Comparison of ENCODE assay signal across 26 cellular contexts in the genomic region with DNA sequence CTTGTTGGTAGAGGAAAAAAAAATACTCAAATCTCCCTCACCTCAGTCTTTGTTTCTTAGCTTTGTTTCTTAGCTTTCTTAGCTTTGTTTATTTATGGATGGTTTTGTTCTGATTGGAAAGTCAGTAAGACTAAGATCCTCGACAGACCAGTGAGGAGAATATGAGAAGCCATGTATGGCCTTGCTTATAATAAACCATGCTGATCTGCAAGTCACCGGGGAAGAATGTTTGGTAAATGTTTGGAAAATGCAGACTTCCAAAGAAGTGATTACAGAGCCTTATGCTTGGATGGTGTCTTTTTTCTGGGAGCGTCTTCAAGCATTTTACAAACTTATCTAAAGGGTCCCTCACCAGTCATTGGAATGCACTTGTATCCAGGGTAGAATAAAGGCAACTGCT.
"Had no signal": no experiment of that assay in that cellular context is flagged by ENCODE, and none has a peak within 500 bp of the region (broad histone marks: within the 10 kb centered on the region; RNA-seq: fewer than 3 reads in every experiment).

No MANE protein-coding gene starts in this region.

- H3K27ac ChIP-seq: adrenal gland, brain microvascular endothelial cell, SJCRH30, SK-N-MC, WERI-Rb-1 had no signal

- DNase-seq: activated CD4-positive, alpha-beta T cell treated with anti-CD3 and anti-CD28 coated beads, Interleukin-2, amount 10 ng/mL, durations not matched to agents 24 days and 14 days; activated CD4-positive, alpha-beta T cell treated with anti-CD3 and anti-CD28 coated beads, Interleukin-2, amount 50 U/mL, for 4 hours; activated CD4-positive, CD25-positive, alpha-beta regulatory T cell; activated CD8-positive, alpha-beta T cell treated with anti-CD3 and anti-CD28 coated beads, Interleukin-2, amount 10 ng/mL, durations not matched to agents 7 days and 5 days; activated gamma-delta T cell; activated naive CD4-positive, alpha-beta T cell treated with Interleukin-2 at 50 U/mL for 16 hours; activated naive CD8-positive, alpha-beta T cell treated with anti-CD3 and anti-CD28 coated beads, Interleukin-2, amount 10 ng/mL, durations not matched to agents 7 days and 5 days; activated T-cell treated with anti-CD3 and anti-CD28 coated beads, Interleukin-2, amount 50 U/mL, for 24 hours; adrenal gland; aorta; brain microvascular endothelial cell; central memory CD4-positive, alpha-beta T cell; Karpas-422; NCI-H1048; NCI-H1105 treated with DMSO at 0.1 percent for 48 hours; NCI-H1436 treated with DMSO at 0.1 percent for 48 hours; NCI-H1694 treated with DMSO at 0.1 percent for 48 hours; NCI-H2029; NCI-H345; NCI-H524 treated with DMSO at 0.1 percent for 48 hours; SHP77; SJCRH30; T1000; WERI-Rb-1 had no signal

- H3K4me3 ChIP-seq: adrenal gland, SJCRH30, SK-N-MC had no signal

- H3K27me3 ChIP-seq: adrenal gland, brain microvascular endothelial cell, SJCRH30 had no signal

- H3K4me1 ChIP-seq: adrenal gland, SJCRH30 had no signal

- H3K36me3 ChIP-seq: adrenal gland, brain microvascular endothelial cell, SJCRH30, WERI-Rb-1 had no signal

- ATAC-seq: activated CD8-positive, alpha-beta T cell treated with anti-CD3 and anti-CD28 coated beads, Interleukin-2, amount 10 ng/mL, durations not matched to agents 7 days and 5 days; Panc1 had no signal

- H3K9me3 ChIP-seq: adrenal gland, SJCRH30 had no signal
